Comparison of ENCODE assay signal across 8 cellular contexts in genomic region chr5:134525687-134526482, GRCh38. TPM values are rescaled to one million over a fixed set of nuclear protein-coding genes. Genes with fewer than 3 reads are reported as not detected.
DNase-seq lines count a peak whose midpoint lies in the region; ATAC-seq and FAIRE-seq lines count a peak whose summit lies in the region.

No MANE protein-coding gene starts in this region.

- H3K36me3 Mint-ChIP-seq in natural killer cell treated with Interleukin-12 subunit alpha and Interleukin-12 subunit beta and Interleukin-15 and Interleukin-18, amount 100 ng/mL, for 72 hours, result no peaks in the 10 kb centered on the region

- peaks cover 16 to 28% of the 10 kb centered on the region in 2 donors for H3K4me1 Mint-ChIP-seq in natural killer cell treated with Interleukin-12 subunit alpha and Interleukin-12 subunit beta and Interleukin-15 and Interleukin-18, amount 100 ng/mL, for 72 hours (ENCODE audit: low read depth in 2 of 2)

- peak overlapping the region; percentile 79 to 87 for H3K27ac Mint-ChIP-seq in natural killer cell treated with Interleukin-12 subunit alpha and Interleukin-12 subunit beta and Interleukin-15 and Interleukin-18, amount 100 ng/mL, for 72 hours

- H3K9ac ChIP-seq in HUES6 (ENCODE audit: low read length), result peak overlapping the region; percentile 94

- peaks cover 49% of the 10 kb centered on the region for H3K4me1 ChIP-seq in HUES6 (ENCODE audit: control insufficient read depth, insufficient read depth, low read length)

- H3K4me3 ChIP-seq in HUES6 (ENCODE audit: low read depth, low read length), result peak overlapping the region; percentile 93

- no peaks in the 10 kb centered on the region for H3K9me3 ChIP-seq in HUES6 (ENCODE audit: control insufficient read depth, insufficient read depth, low read depth, low read length)

- no peak for FAIRE-seq in RCC 7860 (lab: Jason Lieb, UNC)

- no peaks in the 10 kb centered on the region for H3K27me3 Mint-ChIP-seq in natural killer cell treated with Interleukin-12 subunit alpha and Interleukin-12 subunit beta and Interleukin-15 and Interleukin-18, amount 100 ng/mL, for 72 hours

- no peaks in the 10 kb centered on the region for H3K27me3 ChIP-seq in HUES6 (ENCODE audit: control insufficient read depth, insufficient read depth, low read length)

- H3K9me3 Mint-ChIP-seq in natural killer cell treated with Interleukin-12 subunit alpha and Interleukin-12 subunit beta and Interleukin-15 and Interleukin-18, amount 100 ng/mL, for 72 hours, result no peaks in the 10 kb centered on the region

- H3K27ac ChIP-seq in HUES6 (ENCODE audit: low read depth, low read length) (peak overlapping the region; percentile 91; the same call in 1 of the 2 replicates), substantia nigra (ENCODE audit: low read depth, low read length, poor library complexity, severe bottlenecking) (peak overlapping the region; percentile 100)

- peak overlapping the region; percentile 98 for H3K4me3 Mint-ChIP-seq in natural killer cell treated with Interleukin-12 subunit alpha and Interleukin-12 subunit beta and Interleukin-15 and Interleukin-18, amount 100 ng/mL, for 72 hours

- DNase-seq in SIG-M5 treated with dmso at 0.1 percent for 504 hours (lab: John Stamatoyannopoulos, UW; ENCODE audit: unreplicated experiment), result peak; percentile 70
- DNase-seq in SIG-M5 (lab: John Stamatoyannopoulos, UW), result no peak
- DNase-seq in RCC 7860 (ENCODE audit: low spot score), result peak; percentile 56
- DNase-seq in activated gamma-delta T cell treated with anti-CD3 and anti-CD28 coated beads, Interleukin-2, amount 50 U/mL, for 16 hours (ENCODE audit: low read depth), result peak; percentile 41
- DNase-seq in fibroblast of the conjunctiva (ENCODE audit: low read depth), result peak; percentile 61
- peak; percentile 69 for DNase-seq in natural killer cell treated with Interleukin-12 subunit alpha and Interleukin-12 subunit beta and Interleukin-15 and Interleukin-18, amount 100 ng/mL, for 72 hours (ENCODE audit: low spot score)
- peak in 45 of 49 donors; percentile 21 to 76 (median 58) for DNase-seq in substantia nigra (lab: John Stamatoyannopoulos, UW)

- ATAC-seq in natural killer cell treated with Interleukin-12 subunit alpha and Interleukin-12 subunit beta and Interleukin-15 and Interleukin-18, amount 100 ng/mL, for 72 hours, result peak; percentile 32

- no peaks in the 10 kb centered on the region for H3K36me3 ChIP-seq in HUES6 (ENCODE audit: control insufficient read depth, insufficient read depth, low read length)

RNA-seq across cellular contexts. Expression of gene JADE2, which starts 0.4 kb away (rescaled TPM):
- 10 to 100 TPM; 45.2 to 70.8 TPM for total RNA-seq in natural killer cell treated with Interleukin-12 subunit alpha and Interleukin-12 subunit beta and Interleukin-15 and Interleukin-18, amount 100 ng/mL, for 72 hours
